20 cellular contexts compared by ENCODE assay signal in the genomic region with DNA sequence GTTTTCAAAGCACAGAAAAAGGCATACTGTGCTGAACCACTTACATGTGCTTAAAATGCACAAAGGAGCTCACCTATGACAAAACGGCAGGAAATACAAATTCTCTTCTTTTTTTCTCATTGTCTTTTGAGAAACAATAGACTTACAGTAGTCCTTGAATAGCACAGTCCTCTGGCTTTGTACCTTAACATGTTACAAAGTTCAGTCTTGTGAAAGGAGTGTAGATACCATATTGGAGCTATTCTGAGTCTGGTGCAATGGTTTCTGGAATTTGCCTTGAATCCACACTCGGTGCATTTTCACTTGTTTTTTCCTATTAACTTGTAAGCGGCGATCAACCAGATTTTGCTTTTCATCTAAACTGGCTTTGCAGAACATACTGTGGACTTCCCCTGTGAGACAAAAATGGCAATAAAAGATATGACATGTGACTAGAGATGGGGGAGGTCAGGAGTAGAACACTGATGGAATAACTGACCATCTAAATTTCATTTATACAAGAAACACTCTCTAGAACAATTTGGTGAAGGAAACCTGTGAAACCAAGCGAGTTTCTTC.
DNase-seq lines count a peak whose midpoint lies in the region; ATAC-seq and TF ChIP-seq lines count a peak whose summit lies in the region.
"Had no signal": no experiment of that assay in that cellular context is flagged by ENCODE, and none has a peak within 500 bp of the region (broad histone marks: within the 10 kb centered on the region; RNA-seq: fewer than 3 reads in every experiment).

No MANE protein-coding gene starts in this region.

- H3K9me3 Mint-ChIP-seq in WTC11: no peaks in the 10 kb centered on the region
- no peaks in the 10 kb centered on the region for H3K9me3 Mint-ChIP-seq in CD8-positive, alpha-beta memory T cell
- H3K9me3 Mint-ChIP-seq: central memory CD8-positive, alpha-beta T cell; immature natural killer cell; natural killer cell treated with Interleukin-12 subunit alpha and Interleukin-12 subunit beta and Interleukin-15 and Interleukin-18, amount 100 ng/mL, for 72 hours had no signal

- peaks cover 12 to 23% (median 20%) of the 10 kb centered on the region in 10 experiments; a peak in 19 of 20 replicates for H3K4me1 ChIP-seq in BLaER1 treated with 17β-estradiol and CSF1 and Interleukin-3, amounts not matched to agents 10 nM and 100 nM
- H3K4me1 ChIP-seq in CD8-positive, alpha-beta memory T cell (ENCODE audit: insufficient read depth, low read length): peaks cover 26% of the 10 kb centered on the region

- H3K36me3 ChIP-seq in BLaER1 treated with 17β-estradiol and CSF1 and Interleukin-3, amounts not matched to agents 10 nM and 100 nM: peaks cover 0 to 20% (median 5%) of the 10 kb centered on the region in 11 experiments; a peak in 8 of 22 replicates
- H3K36me3 ChIP-seq in CD8-positive, alpha-beta memory T cell (ENCODE audit: insufficient read depth, low read length): no peaks in the 10 kb centered on the region

- ATAC-seq in HG03457 (IDR thresholded peaks at IDR 0.05; ENCODE audit: unreplicated experiment) (peak; percentile 26), WTC11 (no peak)
- ATAC-seq: natural killer cell treated with Interleukin-12 subunit alpha and Interleukin-12 subunit beta and Interleukin-15 and Interleukin-18, amount 100 ng/mL, for 72 hours had no signal

- no peak overlapping the region for H3K4me3 ChIP-seq in BLaER1 treated with 17β-estradiol and CSF1 and Interleukin-3, amounts not matched to agents 10 nM and 100 nM
- H3K4me3 ChIP-seq in GM12864 (ENCODE audit: low read depth, low read length): peak overlapping the region; percentile 29; the same call in 1 of the 2 replicates
- H3K4me3 ChIP-seq in CD8-positive, alpha-beta memory T cell (ENCODE audit: low read length): no peak overlapping the region
- H3K4me3 ChIP-seq: HAP-1, lung had no signal

- H3K27ac ChIP-seq in BLaER1 treated with 17β-estradiol and CSF1 and Interleukin-3, amounts not matched to agents 10 nM and 100 nM: no peak overlapping the region
- no peak overlapping the region for H3K27ac ChIP-seq in CD8-positive, alpha-beta memory T cell (ENCODE audit: low read depth, low read length)

- H3K4me1 Mint-ChIP-seq in WTC11: peaks cover 73% of the 10 kb centered on the region
- peaks cover 43 to 70% (median 62%) of the 10 kb centered on the region in 3 donors for H3K4me1 Mint-ChIP-seq in CD8-positive, alpha-beta memory T cell

- DNase-seq in GM12864 (ENCODE audit: low read depth) (peak; percentile 49), WTC11 (ENCODE audit: low spot score) (no peak), ureter (ENCODE audit: low spot score) (no peak), ecto neural progenitor cell (ENCODE audit: low spot score) (no peak), NCI-H1436 (lab: John Stamatoyannopoulos, UW) (no peak)
- DNase-seq in CD8-positive, alpha-beta memory T cell: no peak
- DNase-seq: activated CD4-positive, alpha-beta T cell treated with anti-CD3 and anti-CD28 coated beads, Interleukin-2, amount 50 U/mL, for 48 hours; activated effector memory CD4-positive, alpha-beta T cell treated with Interleukin-2 at 50 U/mL for 16 hours; effector CD4-positive, alpha-beta T cell; GDM1; head of caudate nucleus; immature natural killer cell; NCI-H446; stimulated activated CD4-positive, alpha-beta T cell treated with anti-CD3 and anti-CD28 coated beads, Interleukin-4, amount 100 ng/mL, for 1 hour had no signal

- H4K20me1 ChIP-seq in BLaER1 treated with 17β-estradiol and CSF1 and Interleukin-3, amounts not matched to agents 10 nM and 100 nM: no peaks in the 10 kb centered on the region

- H3K27me3 ChIP-seq in BLaER1 treated with 17β-estradiol and CSF1 and Interleukin-3, amounts not matched to agents 10 nM and 100 nM: no peaks in the 10 kb centered on the region
- no peaks in the 10 kb centered on the region for H3K27me3 ChIP-seq in CD8-positive, alpha-beta memory T cell (ENCODE audit: insufficient read depth, low read length, poor library complexity, severe bottlenecking)

- no peaks in the 10 kb centered on the region for H3K9me3 ChIP-seq in BLaER1 treated with 17β-estradiol and CSF1 and Interleukin-3, amounts not matched to agents 10 nM and 100 nM (replicated peaks in 1 of 11)
- H3K9me3 ChIP-seq in CD8-positive, alpha-beta memory T cell (ENCODE audit: low read length): no peaks in the 10 kb centered on the region
- H3K9me3 ChIP-seq: HAP-1 had no signal

- peaks cover 27% of the 10 kb centered on the region for H3K36me3 Mint-ChIP-seq in WTC11
- H3K36me3 Mint-ChIP-seq in CD8-positive, alpha-beta memory T cell: peaks cover 6 to 14% (median 11%) of the 10 kb centered on the region in 3 donors

- H3K27me3 Mint-ChIP-seq in WTC11 (ENCODE audit: low read depth): no peaks in the 10 kb centered on the region
- H3K27me3 Mint-ChIP-seq in CD8-positive, alpha-beta memory T cell: no peaks in the 10 kb centered on the region
- H3K27me3 Mint-ChIP-seq: central memory CD8-positive, alpha-beta T cell; natural killer cell treated with Interleukin-12 subunit alpha and Interleukin-12 subunit beta and Interleukin-15 and Interleukin-18, amount 100 ng/mL, for 72 hours had no signal

- H3K4me2 ChIP-seq in BLaER1 treated with 17β-estradiol and CSF1 and Interleukin-3, amounts not matched to agents 10 nM and 100 nM: peak overlapping the region in 8 of 11 experiments; percentile 12 to 54 (median 42); a peak in 12 of 22 replicates

- no peak overlapping the region for H3K4me3 Mint-ChIP-seq in WTC11
- H3K4me3 Mint-ChIP-seq in CD8-positive, alpha-beta memory T cell: peak overlapping the region in 1 of 7 donors; percentile 41
- H3K4me3 Mint-ChIP-seq: central memory CD8-positive, alpha-beta T cell; immature natural killer cell; natural killer cell treated with Interleukin-12 subunit alpha and Interleukin-12 subunit beta and Interleukin-15 and Interleukin-18, amount 100 ng/mL, for 72 hours had no signal

- TF ChIP-seq CTCF in GM12864 (IDR thresholded peaks at IDR 0.05; ENCODE audit: low read depth, low read length, missing control alignments) (no peak), WTC11 (IDR thresholded peaks at IDR 0.05) (no peak)

- POLR2A ChIA-PET in WTC11 (lab: Charles Lee): no interaction called here
- POLR2A ChIA-PET in CD8-positive, alpha-beta memory T cell (lab: Charles Lee): no interaction called here

- CTCF ChIA-PET in WTC11 (lab: Charles Lee): no interaction called here
- CTCF ChIA-PET in CD8-positive, alpha-beta memory T cell (lab: Charles Lee): interaction anchor here (1.2 kb wide), 1 partner anchor 10 kb away, joined by 7 read pairs; no protein-coding TSS in a partner anchor

- H3K27ac Mint-ChIP-seq in WTC11: peak overlapping the region; percentile 93
- H3K27ac Mint-ChIP-seq in CD8-positive, alpha-beta memory T cell: peak overlapping the region in 1 of 8 donors; percentile 64
- H3K27ac Mint-ChIP-seq: immature natural killer cell; natural killer cell treated with Interleukin-12 subunit alpha and Interleukin-12 subunit beta and Interleukin-15 and Interleukin-18, amount 100 ng/mL, for 72 hours had no signal

- H3K9ac ChIP-seq in BLaER1 treated with 17β-estradiol and CSF1 and Interleukin-3, amounts not matched to agents 10 nM and 100 nM: no peak overlapping the region

TF ChIP-seq in WTC11, 78 proteins besides CTCF, POLR2A, EP300 and RAD21 (continues in another document):
- TF ChIP-seq, protein P1, sequence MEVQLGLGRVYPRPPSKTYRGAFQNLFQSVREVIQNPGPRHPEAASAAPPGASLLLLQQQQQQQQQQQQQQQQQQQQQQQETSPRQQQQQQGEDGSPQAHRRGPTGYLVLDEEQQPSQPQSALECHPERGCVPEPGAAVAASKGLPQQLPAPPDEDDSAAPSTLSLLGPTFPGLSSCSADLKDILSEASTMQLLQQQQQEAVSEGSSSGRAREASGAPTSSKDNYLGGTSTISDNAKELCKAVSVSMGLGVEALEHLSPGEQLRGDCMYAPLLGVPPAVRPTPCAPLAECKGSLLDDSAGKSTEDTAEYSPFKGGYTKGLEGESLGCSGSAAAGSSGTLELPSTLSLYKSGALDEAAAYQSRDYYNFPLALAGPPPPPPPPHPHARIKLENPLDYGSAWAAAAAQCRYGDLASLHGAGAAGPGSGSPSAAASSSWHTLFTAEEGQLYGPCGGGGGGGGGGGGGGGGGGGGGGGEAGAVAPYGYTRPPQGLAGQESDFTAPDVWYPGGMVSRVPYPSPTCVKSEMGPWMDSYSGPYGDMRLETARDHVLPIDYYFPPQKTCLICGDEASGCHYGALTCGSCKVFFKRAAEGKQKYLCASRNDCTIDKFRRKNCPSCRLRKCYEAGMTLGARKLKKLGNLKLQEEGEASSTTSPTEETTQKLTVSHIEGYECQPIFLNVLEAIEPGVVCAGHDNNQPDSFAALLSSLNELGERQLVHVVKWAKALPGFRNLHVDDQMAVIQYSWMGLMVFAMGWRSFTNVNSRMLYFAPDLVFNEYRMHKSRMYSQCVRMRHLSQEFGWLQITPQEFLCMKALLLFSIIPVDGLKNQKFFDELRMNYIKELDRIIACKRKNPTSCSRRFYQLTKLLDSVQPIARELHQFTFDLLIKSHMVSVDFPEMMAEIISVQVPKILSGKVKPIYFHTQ (CRISPR knock-in tag; IDR thresholded peaks at IDR 0.05): no peak
